Comparison of ENCODE assay signal across 34 cellular contexts in the genomic region with DNA sequence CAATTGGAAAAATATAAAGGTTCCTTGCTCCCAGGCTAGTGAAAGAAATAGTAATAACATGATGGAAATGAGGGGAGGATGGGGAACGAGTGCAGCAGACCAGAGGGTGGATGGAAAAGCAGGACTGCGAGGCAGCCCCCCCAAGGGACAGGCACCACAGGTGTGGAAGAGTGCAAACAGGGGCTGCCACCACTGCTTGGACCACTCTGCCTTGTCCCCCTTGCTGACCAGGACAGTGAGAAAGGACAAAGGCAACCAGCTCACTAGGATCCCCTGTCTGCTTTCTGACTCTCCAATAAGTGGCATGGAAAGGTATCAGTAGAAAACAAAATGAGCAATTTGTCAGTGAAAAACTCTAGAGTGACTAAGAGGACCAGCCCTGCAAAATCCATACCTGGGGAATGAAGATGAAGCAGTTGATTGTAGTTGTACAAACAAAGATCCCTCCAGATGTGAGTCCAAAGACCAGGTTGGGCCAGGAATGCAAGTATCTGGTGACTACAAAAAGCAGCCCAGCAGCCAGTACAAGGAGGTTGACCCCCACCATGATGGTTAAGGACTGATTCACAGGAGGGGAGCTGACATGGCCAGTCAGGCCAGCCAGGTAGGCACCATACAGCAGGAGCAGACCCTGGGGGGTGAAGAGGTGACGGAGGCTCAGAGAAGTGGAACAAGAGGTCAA.
"Had no signal": no experiment of that assay in that cellular context is flagged by ENCODE, and none has a peak within 500 bp of the region (broad histone marks: within the 10 kb centered on the region; RNA-seq: fewer than 3 reads in every experiment).

No MANE protein-coding gene starts in this region.

- H3K27ac ChIP-seq: adrenal gland, body of pancreas, cardiac muscle cell, colonic mucosa, heart left ventricle, left ventricle myocardium inferior, neutrophil, pancreas, psoas muscle, upper lobe of left lung, WERI-Rb-1 had no signal

- H3K4me3 ChIP-seq: adrenal gland, body of pancreas, cardiac muscle cell, colonic mucosa, heart left ventricle, left ventricle myocardium inferior, pancreas, psoas muscle, smooth muscle cell, upper lobe of left lung had no signal

- H3K27me3 ChIP-seq: adrenal gland, body of pancreas, cardiac muscle cell, colonic mucosa, heart left ventricle, neutrophil, pancreas, upper lobe of left lung had no signal

- H3K36me3 ChIP-seq: adrenal gland, cardiac muscle cell, colonic mucosa, heart left ventricle, left ventricle myocardium inferior, neutrophil, pancreas, upper lobe of left lung, WERI-Rb-1 had no signal

- FAIRE-seq: pancreas, TTC549 had no signal

- ATAC-seq: activated CD4-positive, CD25-positive, alpha-beta regulatory T cell treated with anti-CD3 and anti-CD28 coated beads, Interleukin-2, amount 50 U/mL, for 24 hours; body of pancreas; heart left ventricle; pancreas; psoas muscle; stimulated activated memory B cell treated with anti-CD40 and anti-IgM and Interleukin-4, amounts not matched to agents 10 μg/mL and 1 μg/mL and 100 μg/mL, for 72 hours; stimulated activated naive CD8-positive, alpha-beta T cell treated with anti-CD3 and anti-CD28 coated beads, Interleukin-15, amount 100 ng/mL, for 72 hours had no signal

- H3K4me2 ChIP-seq: smooth muscle cell had no signal

- H3K9me3 ChIP-seq: adrenal gland, body of pancreas, colonic mucosa, heart left ventricle, left ventricle myocardium inferior, neutrophil, pancreas, psoas muscle, upper lobe of left lung had no signal

- H3K4me1 ChIP-seq: body of pancreas, colonic mucosa, pancreas had no signal

- DNase-seq: activated CD4-positive, alpha-beta T cell treated with anti-CD3 and anti-CD28 coated beads for 48 hours; activated CD4-positive, alpha-beta T cell treated with anti-CD3 and anti-CD28 coated beads, Interleukin-2, amount 50 U/mL, for 48 hours; activated CD8-positive, alpha-beta memory T cell treated with anti-CD3 and anti-CD28 coated beads for 24 hours; activated effector memory CD4-positive, alpha-beta T cell treated with anti-CD3 and anti-CD28 coated beads, Interleukin-2, amount 50 U/mL, for 16 hours; activated naive CD4-positive, alpha-beta T cell treated with anti-CD3 and anti-CD28 coated beads for 36 hours; activated naive CD8-positive, alpha-beta T cell treated with anti-CD3 and anti-CD28 coated beads for 36 hours; adrenal gland; aorta; cerebellar nuclear complex; colonic mucosa; effector memory CD4-positive, alpha-beta T cell; foreskin fibroblast; heart left ventricle; hypothalamus; left ventricle myocardium inferior; naive B cell; nephron progenitor cell; pancreas; psoas muscle; stimulated activated CD4-positive, alpha-beta T cell treated with anti-CD3 and anti-CD28 coated beads, Interleukin-1b, Interleukin-23, amount 100 ng/mL, for 48 hours; stimulated activated CD4-positive, alpha-beta T cell treated with anti-CD3 and anti-CD28 coated beads, Interleukin-4, amount 100 ng/mL, for 4 hours; stimulated activated CD8-positive, alpha-beta memory T cell treated with anti-CD3 and anti-CD28 coated beads, Interleukin-4, amount 100 ng/mL, for 48 hours; stimulated activated naive CD8-positive, alpha-beta T cell treated with anti-CD3 and anti-CD28 coated beads, Interleukin-15, amount 100 ng/mL, for 72 hours; substantia nigra; T-helper 9 cell; upper lobe of left lung; WERI-Rb-1 had no signal
